Comparison of ENCODE assay signal across 29 cellular contexts in the genomic region with DNA sequence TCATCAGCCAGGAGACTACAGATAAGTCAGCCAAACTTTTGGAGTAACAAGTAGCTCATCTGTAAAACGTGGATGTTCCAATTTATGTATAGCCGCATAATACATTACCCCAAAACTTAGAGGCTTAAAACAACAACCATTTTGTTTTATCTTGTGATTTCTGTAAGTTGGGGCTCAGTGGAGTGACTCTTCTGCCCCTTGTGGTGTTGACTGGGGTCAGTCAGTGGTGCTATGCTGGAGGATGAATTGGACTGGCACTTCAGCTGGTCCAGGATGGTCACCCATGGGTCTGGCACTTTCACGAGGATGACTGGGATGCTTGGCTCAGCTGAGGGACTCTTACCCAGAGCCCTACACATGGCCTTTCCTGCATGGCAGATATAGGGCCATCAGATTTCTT.
"Had no signal": no experiment of that assay in that cellular context is flagged by ENCODE, and none has a peak within 500 bp of the region (broad histone marks: within the 10 kb centered on the region; RNA-seq: fewer than 3 reads in every experiment).

No MANE protein-coding gene starts in this region.

- FAIRE-seq: urothelium cell line had no signal

- H3K27ac ChIP-seq: stomach, suprapubic skin, testis, thoracic aorta, thyroid gland, tibial artery, tibial nerve, transverse colon, upper lobe of left lung, upper lobe of right lung, uterus, vagina had no signal

- DNase-seq: stimulated activated CD4-positive, alpha-beta T cell treated with anti-CD3 and anti-CD28 coated beads, Interleukin-2, amount 100 ng/mL, for 48 hours; stimulated activated CD4-positive, alpha-beta T cell treated with anti-CD3 and anti-CD28 coated beads, Interleukin-4, amount 100 ng/mL, for 1 hour; stimulated activated CD4-positive, alpha-beta T cell treated with anti-CD3 and anti-CD28 coated beads, Interleukin-4, amount 100 ng/mL, for 24 hours; stimulated activated CD4-positive, alpha-beta T cell treated with anti-CD3 and anti-CD28 coated beads, Interleukin-4, amount 100 ng/mL, for 4 hours; stimulated activated CD8-positive, alpha-beta memory T cell treated with anti-CD3 and anti-CD28 coated beads, Interleukin-4, amount 100 ng/mL, for 48 hours; stimulated activated naive B cell treated with anti-CD40 and anti-IgM and Interleukin-4, amounts not matched to agents 10 μg/mL and 1 μg/mL and 100 μg/mL, for 72 hours; stimulated activated naive CD4-positive, alpha-beta T cell; stimulated activated naive CD4-positive, alpha-beta T cell treated with Interleukin-2 at 50 U/mL for 16 hours; stimulated activated naive CD8-positive, alpha-beta T cell treated with anti-CD3 and anti-CD28 coated beads, Interleukin-15, amount 100 ng/mL, for 72 hours; stimulated activated naive CD8-positive, alpha-beta T cell treated with anti-CD3 and anti-CD28 coated beads, Interleukin-15, Interleukin-2, amounts not matched to agents 100 U/mL and 50 U/mL, for 24 hours; stomach; substantia nigra; testis; thyroid gland; tibial artery; transverse colon; trophoblast cell; upper lobe of left lung; upper lobe of right lung; uterus had no signal

- H3K36me3 ChIP-seq: stomach, suprapubic skin, thoracic aorta, thyroid gland, tibial artery, transverse colon, upper lobe of left lung, upper lobe of right lung, uterus, vagina had no signal

- ATAC-seq: stimulated activated effector memory CD8-positive, alpha-beta T cell treated with anti-CD3 and anti-CD28 coated beads, Interleukin-12 subunit alpha, Interleukin-12 subunit beta, amount 100 ng/mL, for 72 hours; stimulated activated memory B cell treated with anti-CD40 and anti-IgM and Interleukin-4, amounts not matched to agents 10 μg/mL and 1 μg/mL and 100 μg/mL, for 72 hours; stimulated activated naive B cell treated with anti-CD40 and anti-IgM and Interleukin-4, amounts not matched to agents 10 μg/mL and 1 μg/mL and 100 μg/mL, for 72 hours; stimulated activated naive CD8-positive, alpha-beta T cell treated with anti-CD3 and anti-CD28 coated beads, Interleukin-15, amount 100 ng/mL, for 72 hours; stimulated activated naive CD8-positive, alpha-beta T cell treated with anti-CD3 and anti-CD28 coated beads, Interleukin-15, Interleukin-2, amounts not matched to agents 100 U/mL and 50 U/mL, for 24 hours; upper lobe of right lung had no signal

- H3K4me3 Mint-ChIP-seq: stimulated activated effector memory CD8-positive, alpha-beta T cell treated with anti-CD3 and anti-CD28 coated beads, Interleukin-12 subunit alpha, Interleukin-12 subunit beta, amount 100 ng/mL, for 72 hours; stimulated activated memory B cell treated with anti-CD40 and anti-IgM and Interleukin-4, amounts not matched to agents 10 μg/mL and 1 μg/mL and 100 μg/mL, for 72 hours; stimulated activated naive B cell treated with anti-CD40 and anti-IgM and Interleukin-4, amounts not matched to agents 10 μg/mL and 1 μg/mL and 100 μg/mL, for 72 hours; stimulated activated naive CD8-positive, alpha-beta T cell treated with anti-CD3 and anti-CD28 coated beads, Interleukin-15, amount 100 ng/mL, for 72 hours; stimulated activated naive CD8-positive, alpha-beta T cell treated with anti-CD3 and anti-CD28 coated beads, Interleukin-15, Interleukin-2, amounts not matched to agents 100 ng/mL and 50 ng/mL, for 24 hours; type B pancreatic cell had no signal

- H3K4me1 ChIP-seq: suprapubic skin, thyroid gland, tibial artery, tibial nerve, transverse colon, upper lobe of left lung, uterus, vagina had no signal

- H3K36me3 Mint-ChIP-seq: stimulated activated effector memory CD8-positive, alpha-beta T cell treated with anti-CD3 and anti-CD28 coated beads, Interleukin-12 subunit alpha, Interleukin-12 subunit beta, amount 100 ng/mL, for 72 hours; type B pancreatic cell had no signal

- H3K9me3 ChIP-seq: stomach, suprapubic skin, testis, thoracic aorta, thyroid gland, tibial artery, tibial nerve, transverse colon, upper lobe of left lung, upper lobe of right lung, uterus, vagina had no signal

- H3K27ac Mint-ChIP-seq: stimulated activated effector memory CD8-positive, alpha-beta T cell treated with anti-CD3 and anti-CD28 coated beads, Interleukin-12 subunit alpha, Interleukin-12 subunit beta, amount 100 ng/mL, for 72 hours; stimulated activated memory B cell treated with anti-CD40 and anti-IgM and Interleukin-4, amounts not matched to agents 10 μg/mL and 1 μg/mL and 100 μg/mL, for 72 hours; stimulated activated naive B cell treated with anti-CD40 and anti-IgM and Interleukin-4, amounts not matched to agents 10 μg/mL and 1 μg/mL and 100 μg/mL, for 72 hours; stimulated activated naive CD8-positive, alpha-beta T cell treated with anti-CD3 and anti-CD28 coated beads, Interleukin-15, amount 100 ng/mL, for 72 hours; stimulated activated naive CD8-positive, alpha-beta T cell treated with anti-CD3 and anti-CD28 coated beads, Interleukin-15, Interleukin-2, amounts not matched to agents 100 ng/mL and 50 ng/mL, for 24 hours; type B pancreatic cell had no signal

- H3K4me3 ChIP-seq: stomach, suprapubic skin, testis, thoracic aorta, thyroid gland, tibial artery, tibial nerve, transverse colon, upper lobe of left lung, upper lobe of right lung, uterus, vagina had no signal

- H3K27me3 Mint-ChIP-seq: stimulated activated memory B cell treated with anti-CD40 and anti-IgM and Interleukin-4, amounts not matched to agents 10 μg/mL and 1 μg/mL and 100 μg/mL, for 72 hours; stimulated activated naive B cell treated with anti-CD40 and anti-IgM and Interleukin-4, amounts not matched to agents 10 μg/mL and 1 μg/mL and 100 μg/mL, for 72 hours; stimulated activated naive CD8-positive, alpha-beta T cell treated with anti-CD3 and anti-CD28 coated beads, Interleukin-15, amount 100 ng/mL, for 72 hours; stimulated activated naive CD8-positive, alpha-beta T cell treated with anti-CD3 and anti-CD28 coated beads, Interleukin-15, Interleukin-2, amounts not matched to agents 100 ng/mL and 50 ng/mL, for 24 hours; type B pancreatic cell had no signal

- H3K9me3 Mint-ChIP-seq: stimulated activated effector memory CD8-positive, alpha-beta T cell treated with anti-CD3 and anti-CD28 coated beads, Interleukin-12 subunit alpha, Interleukin-12 subunit beta, amount 100 ng/mL, for 72 hours; stimulated activated naive B cell treated with anti-CD40 and anti-IgM and Interleukin-4, amounts not matched to agents 10 μg/mL and 1 μg/mL and 100 μg/mL, for 72 hours; stimulated activated naive CD8-positive, alpha-beta T cell treated with anti-CD3 and anti-CD28 coated beads, Interleukin-15, amount 100 ng/mL, for 72 hours; type B pancreatic cell had no signal

- H3K27me3 ChIP-seq: stomach, suprapubic skin, testis, thyroid gland, tibial artery, tibial nerve, transverse colon, upper lobe of left lung, upper lobe of right lung, uterus, vagina had no signal

- H3K4me1 Mint-ChIP-seq: stimulated activated effector memory CD8-positive, alpha-beta T cell treated with anti-CD3 and anti-CD28 coated beads, Interleukin-12 subunit alpha, Interleukin-12 subunit beta, amount 100 ng/mL, for 72 hours; stimulated activated memory B cell treated with anti-CD40 and anti-IgM and Interleukin-4, amounts not matched to agents 10 μg/mL and 1 μg/mL and 100 μg/mL, for 72 hours; stimulated activated naive B cell treated with anti-CD40 and anti-IgM and Interleukin-4, amounts not matched to agents 10 μg/mL and 1 μg/mL and 100 μg/mL, for 72 hours; stimulated activated naive CD8-positive, alpha-beta T cell treated with anti-CD3 and anti-CD28 coated beads, Interleukin-15, amount 100 ng/mL, for 72 hours had no signal
